ENCODE assay signal across 1 cellular context in the genomic region with DNA sequence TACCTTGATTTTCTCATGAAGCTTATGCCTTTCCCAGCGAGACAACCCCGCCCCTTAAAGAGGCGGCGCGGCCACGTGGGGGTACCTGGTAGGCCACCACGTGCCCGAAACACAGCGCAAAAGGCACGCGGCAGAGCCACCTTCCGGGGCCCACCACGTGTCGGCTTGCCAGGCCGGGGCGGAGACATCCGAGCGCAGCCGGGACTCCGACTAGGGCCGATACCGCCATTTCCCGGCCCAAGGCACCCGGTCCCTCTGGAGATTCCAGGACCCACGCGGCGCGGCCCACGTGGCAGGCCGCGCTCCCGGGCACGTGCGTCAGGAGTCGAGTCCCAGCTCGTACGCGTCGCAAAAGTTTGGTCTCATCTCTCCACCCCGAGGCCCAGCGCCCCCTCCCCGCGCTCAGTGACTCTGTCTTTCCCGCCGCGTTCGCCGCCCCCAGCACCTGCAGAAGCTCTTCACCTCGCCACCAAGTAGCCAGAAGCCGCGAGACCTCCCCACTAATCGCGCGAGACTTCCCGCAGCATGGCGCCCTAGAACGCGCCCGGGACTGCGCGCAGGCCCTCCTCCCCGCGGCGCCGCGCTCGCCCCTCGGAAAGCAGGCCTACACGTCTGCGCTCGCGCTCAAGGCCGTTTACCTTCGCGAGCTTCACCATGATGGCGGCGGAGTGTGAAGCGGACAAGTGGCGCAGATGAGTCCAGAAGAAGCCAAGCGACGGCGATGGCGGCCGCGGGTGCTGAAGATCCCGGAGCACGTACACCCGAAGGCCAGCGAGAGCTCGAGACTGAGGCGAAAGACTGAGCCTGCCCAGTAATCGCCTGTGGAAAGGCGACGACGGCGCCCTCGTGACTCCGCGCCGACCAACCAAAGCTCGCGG.
A peak's percentile ranks its signal among the peaks of the same experiment; 100 is the strongest.
TF ChIP-seq lines count a peak whose summit lies in the region.

A gene with protein sequence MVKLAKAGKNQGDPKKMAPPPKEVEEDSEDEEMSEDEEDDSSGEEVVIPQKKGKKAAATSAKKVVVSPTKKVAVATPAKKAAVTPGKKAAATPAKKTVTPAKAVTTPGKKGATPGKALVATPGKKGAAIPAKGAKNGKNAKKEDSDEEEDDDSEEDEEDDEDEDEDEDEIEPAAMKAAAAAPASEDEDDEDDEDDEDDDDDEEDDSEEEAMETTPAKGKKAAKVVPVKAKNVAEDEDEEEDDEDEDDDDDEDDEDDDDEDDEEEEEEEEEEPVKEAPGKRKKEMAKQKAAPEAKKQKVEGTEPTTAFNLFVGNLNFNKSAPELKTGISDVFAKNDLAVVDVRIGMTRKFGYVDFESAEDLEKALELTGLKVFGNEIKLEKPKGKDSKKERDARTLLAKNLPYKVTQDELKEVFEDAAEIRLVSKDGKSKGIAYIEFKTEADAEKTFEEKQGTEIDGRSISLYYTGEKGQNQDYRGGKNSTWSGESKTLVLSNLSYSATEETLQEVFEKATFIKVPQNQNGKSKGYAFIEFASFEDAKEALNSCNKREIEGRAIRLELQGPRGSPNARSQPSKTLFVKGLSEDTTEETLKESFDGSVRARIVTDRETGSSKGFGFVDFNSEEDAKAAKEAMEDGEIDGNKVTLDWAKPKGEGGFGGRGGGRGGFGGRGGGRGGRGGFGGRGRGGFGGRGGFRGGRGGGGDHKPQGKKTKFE (minus strand): TSS at position 787 of the 878 bp plus-strand sequence. CDS start 131 bp downstream, at position 656.

TF ChIP-seq in HepG2, 621 proteins besides CTCF, POLR2A, EP300 and RAD21 (continued from another document and continues in another):
- TF ChIP-seq, protein P1, sequence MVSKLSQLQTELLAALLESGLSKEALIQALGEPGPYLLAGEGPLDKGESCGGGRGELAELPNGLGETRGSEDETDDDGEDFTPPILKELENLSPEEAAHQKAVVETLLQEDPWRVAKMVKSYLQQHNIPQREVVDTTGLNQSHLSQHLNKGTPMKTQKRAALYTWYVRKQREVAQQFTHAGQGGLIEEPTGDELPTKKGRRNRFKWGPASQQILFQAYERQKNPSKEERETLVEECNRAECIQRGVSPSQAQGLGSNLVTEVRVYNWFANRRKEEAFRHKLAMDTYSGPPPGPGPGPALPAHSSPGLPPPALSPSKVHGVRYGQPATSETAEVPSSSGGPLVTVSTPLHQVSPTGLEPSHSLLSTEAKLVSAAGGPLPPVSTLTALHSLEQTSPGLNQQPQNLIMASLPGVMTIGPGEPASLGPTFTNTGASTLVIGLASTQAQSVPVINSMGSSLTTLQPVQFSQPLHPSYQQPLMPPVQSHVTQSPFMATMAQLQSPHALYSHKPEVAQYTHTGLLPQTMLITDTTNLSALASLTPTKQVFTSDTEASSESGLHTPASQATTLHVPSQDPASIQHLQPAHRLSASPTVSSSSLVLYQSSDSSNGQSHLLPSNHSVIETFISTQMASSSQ (IDR thresholded peaks at IDR 0.05; ENCODE audit: low read depth): no peak
- TF ChIP-seq, protein P1 (CRISPR knock-in tag; IDR thresholded peaks at IDR 0.05; ENCODE audit: borderline replicate concordance): peak; percentile 78
- TF ChIP-seq TCF7 (IDR thresholded peaks at IDR 0.05; ENCODE audit: low read depth) (no peak), TP53 (CRISPR knock-in tag; conservative IDR thresholded peaks at IDR 0.05) (no peak; the same call in 1 of the 2 replicates), ZNF83 (CRISPR knock-in tag; IDR thresholded peaks at IDR 0.05; ENCODE audit: borderline replicate concordance) (peak; percentile 68; the same call in 1 of the 2 replicates), ZNF672 (CRISPR knock-in tag; IDR thresholded peaks at IDR 0.05) (no peak; the same call in 1 of the 2 replicates), SNAI1 (CRISPR knock-in tag; IDR thresholded peaks at IDR 0.05; ENCODE audit: borderline replicate concordance) (peak; percentile 90), NFE2 (CRISPR knock-in tag; IDR thresholded peaks at IDR 0.05) (peak; percentile 33; the same call in 1 of the 2 replicates), DMAP1 (CRISPR knock-in tag; IDR thresholded peaks at IDR 0.05) (peak; percentile 100), SRSF1 (optimal IDR thresholded peaks at IDR 0.05; ENCODE audit: low read depth, low read length) (peak; percentile 95), HHEX (CRISPR knock-in tag; IDR thresholded peaks at IDR 0.05) (peak; percentile 66), IRX3 (CRISPR knock-in tag; IDR thresholded peaks at IDR 0.05; ENCODE audit: borderline replicate concordance, low read depth) (peak; percentile 97), ZNF562 (CRISPR knock-in tag; IDR thresholded peaks at IDR 0.05; ENCODE audit: borderline replicate concordance) (no peak), ZIK1 (CRISPR knock-in tag; IDR thresholded peaks at IDR 0.05; ENCODE audit: borderline replicate concordance, low read depth) (peak; percentile 85), ZNF160 (CRISPR knock-in tag; IDR thresholded peaks at IDR 0.05) (peak; percentile 38; the same call in 1 of the 2 replicates), ZNF674 (CRISPR knock-in tag; IDR thresholded peaks at IDR 0.05; ENCODE audit: low read depth) (peak; percentile 46; the same call in 1 of the 2 replicates), PHF20 (CRISPR knock-in tag; IDR thresholded peaks at IDR 0.05) (peak; percentile 87), FOXA3 (CRISPR knock-in tag; IDR thresholded peaks at IDR 0.05) (peak; percentile 68), ZNF292 (CRISPR knock-in tag; IDR thresholded peaks at IDR 0.05; ENCODE audit: borderline replicate concordance, low read depth) (no peak), ZFYVE20 (CRISPR knock-in tag; IDR thresholded peaks at IDR 0.05; ENCODE audit: borderline replicate concordance, low read depth) (peak; percentile 92; the same call in 1 of the 2 replicates), RAD51 (IDR thresholded peaks at IDR 0.05; ENCODE audit: borderline replicate concordance) (peak; percentile 83), ZNF782 (CRISPR knock-in tag; IDR thresholded peaks at IDR 0.05; ENCODE audit: borderline replicate concordance) (peak; percentile 83), ZNF552 (CRISPR knock-in tag; IDR thresholded peaks at IDR 0.05; ENCODE audit: borderline replicate concordance) (peak; percentile 92; the same call in 1 of the 2 replicates), SRSF4 (IDR thresholded peaks at IDR 0.05; ENCODE audit: low read depth, low read length, poor library complexity, severe bottlenecking) (no peak), ZNF614 (CRISPR knock-in tag; IDR thresholded peaks at IDR 0.05; ENCODE audit: borderline replicate concordance) (peak; percentile 42), MED8 (CRISPR knock-in tag; IDR thresholded peaks at IDR 0.05; ENCODE audit: insufficient replicate concordance) (no peak), MEF2D (CRISPR knock-in tag; IDR thresholded peaks at IDR 0.05) (peak; percentile 90), HDAC1 (CRISPR knock-in tag; IDR thresholded peaks at IDR 0.05) (peak; percentile 80; the same call in 1 of the 2 replicates), ZFP37 (CRISPR knock-in tag; IDR thresholded peaks at IDR 0.05; ENCODE audit: borderline replicate concordance) (peak; percentile 52; the same call in 1 of the 2 replicates), MBD4 (IDR thresholded peaks at IDR 0.05; ENCODE audit: borderline replicate concordance, low read length) (no peak), HNRNPK (IDR thresholded peaks at IDR 0.05; ENCODE audit: low read depth, low read length, poor library complexity, severe bottlenecking) (no peak), ZSCAN21 (CRISPR knock-in tag; IDR thresholded peaks at IDR 0.05; ENCODE audit: borderline replicate concordance) (peak; percentile 68), ZMYM4 (CRISPR knock-in tag; IDR thresholded peaks at IDR 0.05) (peak; percentile 79)
- TF ChIP-seq, protein P2, sequence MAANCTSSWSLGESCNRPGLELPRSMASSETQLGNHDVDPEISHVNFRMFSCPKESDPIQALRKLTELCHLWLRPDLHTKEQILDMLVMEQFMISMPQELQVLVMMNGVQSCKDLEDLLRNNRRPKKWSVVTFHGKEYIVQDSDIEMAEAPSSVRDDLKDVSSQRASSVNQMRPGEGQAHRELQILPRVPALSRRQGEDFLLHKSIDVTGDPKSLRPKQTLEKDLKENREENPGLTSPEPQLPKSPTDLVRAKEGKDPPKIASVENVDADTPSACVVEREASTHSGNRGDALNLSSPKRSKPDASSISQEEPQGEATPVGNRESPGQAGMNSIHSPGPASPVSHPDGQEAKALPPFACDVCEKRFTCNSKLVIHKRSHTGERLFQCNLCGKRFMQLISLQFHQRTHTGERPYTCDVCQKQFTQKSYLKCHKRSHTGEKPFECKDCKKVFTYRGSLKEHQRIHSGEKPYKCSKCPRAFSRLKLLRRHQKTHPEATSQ (CRISPR knock-in tag; IDR thresholded peaks at IDR 0.05; ENCODE audit: borderline replicate concordance): no peak; the same call in 1 of the 2 replicates
- TF ChIP-seq, protein P3, sequence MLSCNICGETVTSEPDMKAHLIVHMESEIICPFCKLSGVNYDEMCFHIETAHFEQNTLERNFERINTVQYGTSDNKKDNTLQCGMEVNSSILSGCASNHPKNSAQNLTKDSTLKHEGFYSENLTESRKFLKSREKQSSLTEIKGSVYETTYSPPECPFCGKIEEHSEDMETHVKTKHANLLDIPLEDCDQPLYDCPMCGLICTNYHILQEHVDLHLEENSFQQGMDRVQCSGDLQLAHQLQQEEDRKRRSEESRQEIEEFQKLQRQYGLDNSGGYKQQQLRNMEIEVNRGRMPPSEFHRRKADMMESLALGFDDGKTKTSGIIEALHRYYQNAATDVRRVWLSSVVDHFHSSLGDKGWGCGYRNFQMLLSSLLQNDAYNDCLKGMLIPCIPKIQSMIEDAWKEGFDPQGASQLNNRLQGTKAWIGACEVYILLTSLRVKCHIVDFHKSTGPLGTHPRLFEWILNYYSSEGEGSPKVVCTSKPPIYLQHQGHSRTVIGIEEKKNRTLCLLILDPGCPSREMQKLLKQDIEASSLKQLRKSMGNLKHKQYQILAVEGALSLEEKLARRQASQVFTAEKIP (CRISPR knock-in tag; IDR thresholded peaks at IDR 0.05; ENCODE audit: borderline replicate concordance): no peak
- TF ChIP-seq, protein P4, sequence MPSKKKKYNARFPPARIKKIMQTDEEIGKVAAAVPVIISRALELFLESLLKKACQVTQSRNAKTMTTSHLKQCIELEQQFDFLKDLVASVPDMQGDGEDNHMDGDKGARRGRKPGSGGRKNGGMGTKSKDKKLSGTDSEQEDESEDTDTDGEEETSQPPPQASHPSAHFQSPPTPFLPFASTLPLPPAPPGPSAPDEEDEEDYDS (CRISPR knock-in tag; IDR thresholded peaks at IDR 0.05): peak; percentile 96
- TF ChIP-seq, protein P5, sequence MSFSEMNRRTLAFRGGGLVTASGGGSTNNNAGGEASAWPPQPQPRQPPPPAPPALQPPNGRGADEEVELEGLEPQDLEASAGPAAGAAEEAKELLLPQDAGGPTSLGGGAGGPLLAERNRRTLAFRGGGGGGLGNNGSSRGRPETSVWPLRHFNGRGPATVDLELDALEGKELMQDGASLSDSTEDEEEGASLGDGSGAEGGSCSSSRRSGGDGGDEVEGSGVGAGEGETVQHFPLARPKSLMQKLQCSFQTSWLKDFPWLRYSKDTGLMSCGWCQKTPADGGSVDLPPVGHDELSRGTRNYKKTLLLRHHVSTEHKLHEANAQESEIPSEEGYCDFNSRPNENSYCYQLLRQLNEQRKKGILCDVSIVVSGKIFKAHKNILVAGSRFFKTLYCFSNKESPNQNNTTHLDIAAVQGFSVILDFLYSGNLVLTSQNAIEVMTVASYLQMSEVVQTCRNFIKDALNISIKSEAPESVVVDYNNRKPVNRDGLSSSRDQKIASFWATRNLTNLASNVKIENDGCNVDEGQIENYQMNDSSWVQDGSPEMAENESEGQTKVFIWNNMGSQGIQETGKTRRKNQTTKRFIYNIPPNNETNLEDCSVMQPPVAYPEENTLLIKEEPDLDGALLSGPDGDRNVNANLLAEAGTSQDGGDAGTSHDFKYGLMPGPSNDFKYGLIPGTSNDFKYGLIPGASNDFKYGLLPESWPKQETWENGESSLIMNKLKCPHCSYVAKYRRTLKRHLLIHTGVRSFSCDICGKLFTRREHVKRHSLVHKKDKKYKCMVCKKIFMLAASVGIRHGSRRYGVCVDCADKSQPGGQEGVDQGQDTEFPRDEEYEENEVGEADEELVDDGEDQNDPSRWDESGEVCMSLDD (CRISPR knock-in tag; IDR thresholded peaks at IDR 0.05; ENCODE audit: borderline replicate concordance): no peak
- TF ChIP-seq, protein P6, sequence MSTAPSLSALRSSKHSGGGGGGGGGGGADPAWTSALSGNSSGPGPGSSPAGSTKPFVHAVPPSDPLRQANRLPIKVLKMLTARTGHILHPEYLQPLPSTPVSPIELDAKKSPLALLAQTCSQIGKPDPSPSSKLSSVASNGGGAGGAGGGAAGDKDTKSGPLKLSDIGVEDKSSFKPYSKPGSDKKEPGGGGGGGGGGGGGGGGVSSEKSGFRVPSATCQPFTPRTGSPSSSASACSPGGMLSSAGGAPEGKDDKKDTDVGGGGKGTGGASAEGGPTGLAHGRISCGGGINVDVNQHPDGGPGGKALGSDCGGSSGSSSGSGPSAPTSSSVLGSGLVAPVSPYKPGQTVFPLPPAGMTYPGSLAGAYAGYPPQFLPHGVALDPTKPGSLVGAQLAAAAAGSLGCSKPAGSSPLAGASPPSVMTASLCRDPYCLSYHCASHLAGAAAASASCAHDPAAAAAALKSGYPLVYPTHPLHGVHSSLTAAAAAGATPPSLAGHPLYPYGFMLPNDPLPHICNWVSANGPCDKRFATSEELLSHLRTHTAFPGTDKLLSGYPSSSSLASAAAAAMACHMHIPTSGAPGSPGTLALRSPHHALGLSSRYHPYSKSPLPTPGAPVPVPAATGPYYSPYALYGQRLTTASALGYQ (CRISPR knock-in tag; IDR thresholded peaks at IDR 0.05): peak; percentile 24; the same call in 1 of the 2 replicates
